ENCODE assay signal across 17 cellular contexts in the genomic region with DNA sequence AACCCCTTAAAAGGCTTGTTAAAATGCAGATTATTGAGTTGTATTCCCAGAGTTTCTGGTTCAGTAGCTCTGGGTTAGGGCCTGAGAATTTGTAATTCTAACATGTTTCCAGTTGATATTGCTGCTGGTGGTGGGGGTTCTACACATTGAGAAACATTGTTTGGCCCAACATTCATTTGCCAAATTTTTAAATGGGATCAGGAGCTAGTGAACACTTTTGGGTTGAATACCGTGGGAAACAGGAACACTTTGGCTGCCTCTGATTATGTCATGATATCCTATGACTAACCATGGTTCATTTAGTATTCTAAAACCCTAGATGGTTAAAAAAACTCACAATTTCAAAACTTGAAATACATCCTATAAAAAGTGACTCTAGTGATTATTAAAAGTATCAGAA.
"Had no signal": no experiment of that assay in that cellular context is flagged by ENCODE, and none has a peak within 500 bp of the region (broad histone marks: within the 10 kb centered on the region; RNA-seq: fewer than 3 reads in every experiment).

No MANE protein-coding gene starts in this region.

- H3K4me1 ChIP-seq: esophagus muscularis mucosa, heart right ventricle, thyroid gland had no signal

- H3K4me3 ChIP-seq: esophagus muscularis mucosa, heart right ventricle, thyroid gland had no signal

- H3K36me3 ChIP-seq: WERI-Rb-1 had no signal

- H3K27ac ChIP-seq: esophagus muscularis mucosa, heart right ventricle, thyroid gland, WERI-Rb-1 had no signal

- H3K27me3 ChIP-seq: esophagus muscularis mucosa, heart right ventricle, thyroid gland had no signal

- DNase-seq: activated CD4-positive, alpha-beta memory T cell treated with anti-CD3 and anti-CD28 coated beads, Interleukin-2, amount 10 ng/mL, durations not matched to agents 7 days and 5 days; activated CD4-positive, alpha-beta T cell treated with anti-CD3 and anti-CD28 coated beads for 4 hours; activated gamma-delta T cell; activated T-cell treated with anti-CD3 and anti-CD28 coated beads, Interleukin-2, amount 50 U/mL, for 48 hours; amygdala; foreskin melanocyte; heart right ventricle; stimulated activated CD4-positive, alpha-beta T cell treated with anti-CD3 and anti-CD28 coated beads, Interleukin-12 subunit alpha, Interleukin-12 subunit beta, amount 100 ng/mL, for 4 hours; stimulated activated CD4-positive, alpha-beta T cell treated with anti-CD3 and anti-CD28 coated beads, Interleukin-2, amount 100 ng/mL, for 24 hours; T-helper 1 cell; thyroid gland; WERI-Rb-1 had no signal

- FAIRE-seq: endometrium, urothelium cell line had no signal

- ATAC-seq: heart right ventricle; SK-N-SH treated with all-trans-retinoic acid at 6 μM for 48 hours; stimulated activated effector memory CD8-positive, alpha-beta T cell treated with anti-CD3 and anti-CD28 coated beads, Interleukin-12 subunit alpha, Interleukin-12 subunit beta, amount 100 ng/mL, for 72 hours had no signal

- H3K9me3 ChIP-seq: esophagus muscularis mucosa, heart right ventricle, thyroid gland had no signal
